In the genomic region with DNA sequence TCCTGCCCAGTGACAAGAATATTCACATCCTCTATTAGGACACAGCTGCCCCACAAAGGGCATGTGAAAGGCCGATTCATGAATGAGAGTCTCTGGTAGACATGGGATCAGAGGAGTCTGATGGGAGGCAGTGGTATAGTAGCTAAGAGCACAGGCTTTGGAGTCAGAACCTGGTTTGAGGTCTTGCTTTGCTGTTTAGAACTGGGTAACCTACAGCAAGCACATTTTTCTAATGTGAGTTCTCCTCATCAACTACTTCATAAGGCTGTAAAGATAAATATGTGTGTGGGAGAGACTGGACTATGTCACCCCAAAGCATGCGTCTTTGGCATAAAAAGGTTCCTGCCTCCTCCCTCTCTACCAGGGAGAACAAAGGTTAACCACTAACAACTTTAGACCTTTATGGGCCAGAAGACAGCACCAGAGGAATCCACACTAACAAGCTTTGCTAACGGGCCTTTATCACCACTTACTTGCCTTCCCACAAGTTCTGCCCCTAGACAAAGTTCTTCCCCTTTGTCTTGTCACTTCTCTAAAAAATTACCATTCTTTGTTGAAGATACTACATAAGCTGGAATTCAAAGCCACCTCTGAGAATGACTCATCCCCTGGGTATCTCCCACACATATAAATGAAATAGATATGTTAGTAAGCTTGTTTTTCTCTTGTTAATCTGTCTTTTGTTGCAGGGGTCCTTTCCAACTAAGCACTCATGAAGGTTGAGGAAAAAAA, we compare ENCODE assay signal across 8 cellular contexts. TPM values are rescaled to one million over a fixed set of nuclear protein-coding genes. Genes with fewer than 3 reads are reported as not detected.
DNase-seq lines count a peak whose midpoint lies in the region; ATAC-seq and TF ChIP-seq lines count a peak whose summit lies in the region.

No MANE protein-coding gene starts in this region.

- no peak for TF ChIP-seq POLR2A in gastroesophageal sphincter (IDR thresholded peaks at IDR 0.05)
- TF ChIP-seq POLR2A in thyroid gland (IDR thresholded peaks at IDR 0.05): no peak

- TF ChIP-seq EP300 in gastroesophageal sphincter (IDR thresholded peaks at IDR 0.05): no peak

- peaks cover 0 to 41% of the 10 kb centered on the region in 2 donors for H3K36me3 ChIP-seq in gastroesophageal sphincter
- H3K36me3 ChIP-seq in thyroid gland: peaks cover 15 to 16% of the 10 kb centered on the region in 2 donors

- H3K4me1 ChIP-seq in gastroesophageal sphincter: peaks cover 5 to 35% (median 11%) of the 10 kb centered on the region in 3 donors
- H3K4me1 ChIP-seq in thyroid gland: peaks cover 19 to 36% of the 10 kb centered on the region in 2 donors

- TF ChIP-seq CTCF in gastroesophageal sphincter (IDR thresholded peaks at IDR 0.05) (no peak), thyroid gland (IDR thresholded peaks at IDR 0.05) (no peak)

- peaks cover 2% of the 10 kb centered on the region for H3K9me3 Mint-ChIP-seq in activated naive CD4-positive, alpha-beta T cell treated with anti-CD3 and anti-CD28 coated beads, Interleukin-2, amount 10 ng/mL, durations not matched to agents 7 days and 5 days

- H3K4me1 Mint-ChIP-seq in activated naive CD4-positive, alpha-beta T cell treated with anti-CD3 and anti-CD28 coated beads, Interleukin-2, amount 10 ng/mL, durations not matched to agents 7 days and 5 days: peaks cover 51% of the 10 kb centered on the region

- no peak for DNase-seq in activated naive CD4-positive, alpha-beta T cell treated with anti-CD3 and anti-CD28 coated beads, Interleukin-2, amount 10 ng/mL, durations not matched to agents 7 days and 5 days
- no peak for DNase-seq in activated naive CD4-positive, alpha-beta T cell (lab: John Stamatoyannopoulos, UW)
- DNase-seq in SKM-1 treated with dmso at 0.1 percent for 144 hours (lab: John Stamatoyannopoulos, UW; ENCODE audit: unreplicated experiment) (peak; percentile 92), thyroid gland (no peak), cortex of kidney (lab: John Stamatoyannopoulos, UW) (no peak), NCI-H2081 treated with DMSO at 0.1 percent for 48 hours (lab: John Stamatoyannopoulos, UW) (no peak)

- no peaks in the 10 kb centered on the region for H3K27me3 Mint-ChIP-seq in activated naive CD4-positive, alpha-beta T cell treated with anti-CD3 and anti-CD28 coated beads, Interleukin-2, amount 10 ng/mL, durations not matched to agents 7 days and 5 days

- H3K9me3 ChIP-seq in gastroesophageal sphincter: no peaks in the 10 kb centered on the region
- H3K9me3 ChIP-seq in thyroid gland: no peaks in the 10 kb centered on the region

- WGBS in gastroesophageal sphincter (ENCODE audit: low coverage in 1 of 2), 2 donors: 33 to 68% methylated on average over 3 of the region's 3 CpGs
- WGBS in thyroid gland, 2 donors: 55 to 76% methylated on average over 3 of the region's 3 CpGs

- H3K27ac ChIP-seq in gastroesophageal sphincter (peak overlapping the region; percentile 3 to 61 (median 56)), thyroid gland (peak overlapping the region; percentile 20 to 60 (median 42))

- ATAC-seq in gastroesophageal sphincter: no peak
- ATAC-seq in GM19397 (IDR thresholded peaks at IDR 0.05; ENCODE audit: unreplicated experiment): no peak

- CTCF ChIA-PET in activated naive CD4-positive, alpha-beta T cell treated with anti-CD3 and anti-CD28 coated beads, Interleukin-2, amount 10 ng/mL, durations not matched to agents 7 days and 5 days (lab: Charles Lee): interaction anchor here (0.6 to 1.0 kb wide), 3 partner anchors 20 to 1411 kb away, joined by 3 to 6 read pairs (median 3); no protein-coding TSS in a partner anchor

- no peak overlapping the region for H3K4me3 ChIP-seq in gastroesophageal sphincter
- H3K4me3 ChIP-seq in thyroid gland (replicated peaks in 1 of 3): no peak overlapping the region

- H3K27me3 ChIP-seq in gastroesophageal sphincter (no peaks in the 10 kb centered on the region), thyroid gland (no peaks in the 10 kb centered on the region)

- peak overlapping the region; percentile 77 for H3K27ac Mint-ChIP-seq in activated naive CD4-positive, alpha-beta T cell treated with anti-CD3 and anti-CD28 coated beads, Interleukin-2, amount 10 ng/mL, durations not matched to agents 7 days and 5 days

- no peak overlapping the region for H3K4me3 Mint-ChIP-seq in activated naive CD4-positive, alpha-beta T cell treated with anti-CD3 and anti-CD28 coated beads, Interleukin-2, amount 10 ng/mL, durations not matched to agents 7 days and 5 days

- intact Hi-C loops in thyroid gland (cut with DNase I): no loop called here

- H3K36me3 Mint-ChIP-seq in activated naive CD4-positive, alpha-beta T cell treated with anti-CD3 and anti-CD28 coated beads, Interleukin-2, amount 10 ng/mL, durations not matched to agents 7 days and 5 days: peaks cover 62% of the 10 kb centered on the region

RNA-seq across cellular contexts. Expression of gene CDR2, which starts 21.1 kb away (rescaled TPM):
- total RNA-seq in gastroesophageal sphincter (10 to 100 TPM; 36.1 to 48.3 (median 41.7) TPM), thyroid gland (10 to 100 TPM; 55.5 to 92.8 (median 79.2) TPM)

RNA-seq across cellular contexts. Expression of gene POLR3E, which starts 56.1 kb away (rescaled TPM):
- total RNA-seq in gastroesophageal sphincter (10 to 100 TPM; 34.9 to 55.4 (median 48.3) TPM), thyroid gland (100 to 1,000 TPM in 1 of 4 donors, 10 to 100 TPM in 3; 66.7 to 115 (median 82.8) TPM)
